Comparison of ENCODE assay signal across 1 cellular context in genomic region chr2:191152841-191153240, GRCh38.
TF ChIP-seq lines count a peak whose summit lies in the region.

No MANE protein-coding gene starts in this region.

TF ChIP-seq in HepG2, 621 proteins besides CTCF, POLR2A, EP300 and RAD21 (continued from another document):
- TF ChIP-seq, protein P1, sequence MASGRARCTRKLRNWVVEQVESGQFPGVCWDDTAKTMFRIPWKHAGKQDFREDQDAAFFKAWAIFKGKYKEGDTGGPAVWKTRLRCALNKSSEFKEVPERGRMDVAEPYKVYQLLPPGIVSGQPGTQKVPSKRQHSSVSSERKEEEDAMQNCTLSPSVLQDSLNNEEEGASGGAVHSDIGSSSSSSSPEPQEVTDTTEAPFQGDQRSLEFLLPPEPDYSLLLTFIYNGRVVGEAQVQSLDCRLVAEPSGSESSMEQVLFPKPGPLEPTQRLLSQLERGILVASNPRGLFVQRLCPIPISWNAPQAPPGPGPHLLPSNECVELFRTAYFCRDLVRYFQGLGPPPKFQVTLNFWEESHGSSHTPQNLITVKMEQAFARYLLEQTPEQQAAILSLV (CRISPR knock-in tag; IDR thresholded peaks at IDR 0.05; ENCODE audit: borderline replicate concordance), result no peak
- TF ChIP-seq SRSF4 (IDR thresholded peaks at IDR 0.05; ENCODE audit: low read depth, low read length, poor library complexity, severe bottlenecking) (no peak), ZNF563 (CRISPR knock-in tag; IDR thresholded peaks at IDR 0.05) (no peak), PCBP1 (IDR thresholded peaks at IDR 0.05; ENCODE audit: borderline replicate concordance, low read depth, low read length) (no peak), ZNF550 (CRISPR knock-in tag; IDR thresholded peaks at IDR 0.05; ENCODE audit: borderline replicate concordance) (no peak), MYNN (CRISPR knock-in tag; IDR thresholded peaks at IDR 0.05; ENCODE audit: low read depth) (no peak)
